Comparison of ENCODE assay signal across 11 cellular contexts in the genomic region with DNA sequence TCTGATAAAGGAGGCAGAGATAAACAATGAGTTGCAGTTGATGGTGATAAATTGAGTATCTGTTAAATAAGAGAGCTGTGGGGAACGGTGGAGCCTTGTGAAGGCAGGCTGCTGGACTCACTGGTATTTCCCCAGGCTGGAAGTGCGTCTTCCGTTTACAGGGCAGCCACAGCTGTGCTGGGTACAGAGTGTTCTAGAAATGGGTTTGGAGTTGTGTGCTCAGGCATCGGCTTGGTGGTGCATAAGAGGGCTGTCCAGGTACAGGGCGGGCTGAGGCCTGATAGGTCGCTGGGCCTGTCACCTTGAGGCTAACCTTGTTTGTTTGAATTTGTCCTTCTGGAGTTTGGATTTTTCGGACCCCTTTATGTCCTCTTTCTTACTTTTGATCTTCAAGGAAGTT. TPM values are rescaled to one million over a fixed set of nuclear protein-coding genes. Genes with fewer than 3 reads are reported as not detected.
DNase-seq lines count a peak whose midpoint lies in the region; ATAC-seq and TF ChIP-seq lines count a peak whose summit lies in the region.
"Had no signal": no experiment of that assay in that cellular context is flagged by ENCODE, and none has a peak within 500 bp of the region (broad histone marks: within the 10 kb centered on the region; RNA-seq: fewer than 3 reads in every experiment).

No MANE protein-coding gene starts in this region.

- in situ Hi-C loops in transverse colon (cut with MboI; ENCODE audit: low pct_ligation_motif_present in 1 of 4, low pct_unique_long_range_greater_than_20kb in 1 of 4, low sequenced_read_pairs in 3 of 4), result no loop called here

- no peak overlapping the region for H2BK120ac ChIP-seq in mesendoderm (ENCODE audit: low read depth, low read length)

- peaks cover 18% of the 10 kb centered on the region for H3K79me1 ChIP-seq in mesendoderm (ENCODE audit: low read length)

- H3K27me3 ChIP-seq in mesendoderm (ENCODE audit: insufficient read depth, low read length, poor library complexity) (no peaks in the 10 kb centered on the region), transverse colon (no peaks in the 10 kb centered on the region)
- H3K27me3 ChIP-seq: ovary had no signal

- H3K9me3 ChIP-seq in transverse colon (no peaks in the 10 kb centered on the region), OCI-LY7 (ENCODE audit: low read length) (no peaks in the 10 kb centered on the region)
- H3K9me3 ChIP-seq: ovary had no signal

- H3K4me2 ChIP-seq in mesendoderm (ENCODE audit: low read length), result no peak overlapping the region
- no peak overlapping the region for H3K4me2 ChIP-seq in OCI-LY7 (ENCODE audit: low read length)

- no peak overlapping the region for H4K8ac ChIP-seq in mesendoderm (ENCODE audit: low read depth, low read length)

- no peaks in the 10 kb centered on the region for H3K9me2 ChIP-seq in OCI-LY7 (ENCODE audit: insufficient read depth, low read length)

- no peak for TF ChIP-seq EP300 in transverse colon (IDR thresholded peaks at IDR 0.05; ENCODE audit: low read depth)

- H2BK15ac ChIP-seq in mesendoderm (replicated peaks; ENCODE audit: low read depth), result no peak overlapping the region

- H3K4me1 ChIP-seq in mesendoderm (ENCODE audit: control insufficient read depth, low read depth, low read length) (peaks cover 13% of the 10 kb centered on the region), transverse colon (peaks cover 7 to 43% (median 17%) of the 10 kb centered on the region in 4 donors), OCI-LY7 (ENCODE audit: insufficient read depth, low read length, poor library complexity, severe bottlenecking) (peaks cover 18% of the 10 kb centered on the region)

- H3K23ac ChIP-seq in mesendoderm (ENCODE audit: low read length), result no peak overlapping the region

- WGBS in mesendoderm (ENCODE audit: extremely low coverage, insufficient coverage, low lambda C conversion rate), result no CpG with 5 or more reads among the region's 7 CpGs
- WGBS in transverse colon (ENCODE audit: low coverage in 1 of 2), 2 donors, result 73 to 80% methylated on average over 6 to 7 of the region's 7 CpGs

- H3K79me2 ChIP-seq in mesendoderm (ENCODE audit: control insufficient read depth, insufficient read depth, low read length) (peaks cover 76% of the 10 kb centered on the region), OCI-LY7 (ENCODE audit: insufficient read depth, low read depth, low read length) (peaks cover 97% of the 10 kb centered on the region)

- peaks cover 3% of the 10 kb centered on the region for H3K36me3 Mint-ChIP-seq in effector memory CD8-positive, alpha-beta T cell (ENCODE audit: insufficient read depth)

- ATAC-seq in effector memory CD8-positive, alpha-beta T cell (replicated peaks), result peak; percentile 42
- ATAC-seq in HG03095 (IDR thresholded peaks at IDR 0.05; ENCODE audit: unreplicated experiment) (no peak), GM21447 (IDR thresholded peaks at IDR 0.05; ENCODE audit: unreplicated experiment) (no peak)

- no peaks in the 10 kb centered on the region for H3K27me3 Mint-ChIP-seq in effector memory CD8-positive, alpha-beta T cell

- H4K20me1 ChIP-seq in OCI-LY7 (ENCODE audit: insufficient read depth, low read length), result peaks cover 15% of the 10 kb centered on the region; the same call in 1 of the 2 replicates

- peak overlapping the region in 1 of 2 donors; percentile 75 for H3K27ac Mint-ChIP-seq in effector memory CD8-positive, alpha-beta T cell
- H3K27ac Mint-ChIP-seq: T-helper 2 cell treated with Interferon-gamma antibody and Interleukin-4, amounts not matched to agents 5 μg/mL and 100 μg/mL, for 36 hours had no signal

- no peak overlapping the region for H3K18ac ChIP-seq in mesendoderm (ENCODE audit: low read length)

- POLR2A ChIA-PET in OCI-LY7 (lab: Charles Lee), result no interaction called here

- TF ChIP-seq POLR2A in transverse colon (IDR thresholded peaks at IDR 0.05), result no peak

- H3K4me3 Mint-ChIP-seq in effector memory CD8-positive, alpha-beta T cell, result peak overlapping the region; percentile 29 to 49
- H3K4me3 Mint-ChIP-seq: T-helper 2 cell treated with Interferon-gamma antibody and Interleukin-4, amounts not matched to agents 5 μg/mL and 100 μg/mL, for 36 hours had no signal

- H2BK5ac ChIP-seq in mesendoderm (ENCODE audit: low read length), result peak overlapping the region; percentile 47

- no peak overlapping the region for H3K4ac ChIP-seq in mesendoderm (ENCODE audit: low read depth, low read length)

- H3K9me3 Mint-ChIP-seq in effector memory CD8-positive, alpha-beta T cell, result no peaks in the 10 kb centered on the region
- H3K9me3 Mint-ChIP-seq: T-helper 2 cell treated with Interferon-gamma antibody and Interleukin-4, amounts not matched to agents 5 μg/mL and 100 μg/mL, for 36 hours had no signal

- H3K36me3 ChIP-seq in mesendoderm (ENCODE audit: control insufficient read depth, insufficient read depth, low read length) (no peaks in the 10 kb centered on the region), transverse colon (no peaks in the 10 kb centered on the region), OCI-LY7 (ENCODE audit: insufficient read depth, low read length) (peaks cover 7% of the 10 kb centered on the region; the same call in 1 of the 2 replicates)
- H3K36me3 ChIP-seq: ovary had no signal

- peaks cover 61 to 67% of the 10 kb centered on the region in 2 donors for H3K4me1 Mint-ChIP-seq in effector memory CD8-positive, alpha-beta T cell (ENCODE audit: low read depth in 2 of 2)

- H3K27ac ChIP-seq in mesendoderm (ENCODE audit: low read depth, low read length), result no peak overlapping the region
- peak overlapping the region in 2 of 4 donors; percentile 7 to 11 for H3K27ac ChIP-seq in transverse colon
- H3K27ac ChIP-seq in OCI-LY7 (ENCODE audit: low read depth, low read length, poor library complexity, severe bottlenecking), result no peak overlapping the region
- H3K27ac ChIP-seq: ovary had no signal

- intact Hi-C loops in transverse colon (cut with DNase I; ENCODE audit: low total_unique reads), result no loop called here
- intact Hi-C loops in OCI-LY7 (cut with micrococcal nuclease; ENCODE audit: unreplicated experiment), result no loop called here

- CTCF ChIA-PET in OCI-LY7 (lab: Charles Lee; ENCODE audit: unreplicated experiment), result no interaction called here

- TF ChIP-seq CTCF in transverse colon (IDR thresholded peaks at IDR 0.05) (no peak), OCI-LY7 (conservative IDR thresholded peaks at IDR 0.05; ENCODE audit: low read length) (no peak)

- no peak overlapping the region for H2AFZ ChIP-seq in OCI-LY7 (ENCODE audit: low read length)

- H2AK5ac ChIP-seq in mesendoderm (ENCODE audit: low read length), result no peak overlapping the region

- DNase-seq in LHCN-M2 (ENCODE audit: low read depth) (peak; percentile 63), mesendoderm (no peak), transverse colon (peak; percentile 35), OCI-LY7 (ENCODE audit: low spot score) (no peak)
- DNase-seq in effector memory CD8-positive, alpha-beta T cell, result no peak
- DNase-seq: DMS79, NCI-H1105 treated with DMSO at 0.1 percent for 48 hours had no signal

- no TSS peak for BruUV-seq in OCI-LY7 (replicated peaks; lab: Mats Ljungman, UMichigan)

- no peak overlapping the region for H3K9ac ChIP-seq in mesendoderm (ENCODE audit: low read length)

- H4K5ac ChIP-seq in mesendoderm (ENCODE audit: low read length), result no peak overlapping the region

- H3K4me3 ChIP-seq in mesendoderm (ENCODE audit: low read length) (no peak overlapping the region), transverse colon (no peak overlapping the region), OCI-LY7 (ENCODE audit: low read depth, low read length, poor library complexity, severe bottlenecking) (no peak overlapping the region)
- H3K4me3 ChIP-seq: ovary had no signal

- no peak overlapping the region for H3K56ac ChIP-seq in mesendoderm (ENCODE audit: low read length)

RNA-seq across cellular contexts. Expression of a gene that starts 39.3 kb away (rescaled TPM):
- total RNA-seq in LHCN-M2 (2014; rRNA removed) (13.6 and 19.0 TPM in 2 replicates), transverse colon (100 to 1,000 TPM in 2 of 4 donors, 10 to 100 TPM in 2; 87.1 to 194 (median 115) TPM), OCI-LY7 (2022) (164 and 170 TPM in 2 replicates)
- polyA plus RNA-seq in LHCN-M2 (2012), result 12.6 TPM
- polyA plus RNA-seq in mesendoderm (2013, experiment 1 of 2), result 43.9 TPM
- 42.1 TPM for polyA plus RNA-seq in mesendoderm (2013, experiment 2 of 2)
- total RNA-seq in OCI-LY7 (2014; rRNA removed; shearing (Covaris generic)), result 71.8 and 90.1 TPM in 2 replicates

Comparison
In these comparisons a context has a peak if more than half of its experiments do, and no peak if none do; other contexts are left out.
1. DNase-seq: peak in LHCN-M2 (single experiment) and transverse colon (single experiment); none in effector memory CD8-positive, alpha-beta T cell (0 of 3), mesendoderm (single experiment) and OCI-LY7 (single experiment).